12 cellular contexts compared by ENCODE assay signal in the genomic region with DNA sequence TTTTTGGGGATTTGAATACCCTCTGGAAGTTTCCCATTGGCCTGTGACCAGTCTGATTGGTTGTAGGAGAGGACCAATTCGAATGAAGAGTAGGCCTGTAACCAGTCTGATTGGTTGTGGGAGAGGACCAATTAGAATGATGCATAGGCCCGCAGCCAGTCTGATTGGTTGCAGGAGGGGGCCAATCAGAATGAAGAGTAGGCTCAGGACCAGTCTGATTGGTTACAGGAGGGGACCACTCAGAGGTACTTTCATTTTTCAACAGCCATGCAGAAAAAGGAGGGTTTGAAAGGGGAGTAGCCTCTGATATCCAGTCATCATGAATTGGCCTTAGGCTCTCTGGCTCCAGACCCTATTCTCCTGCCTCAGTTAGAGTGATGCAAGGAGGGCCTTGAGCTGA.
DNase-seq lines count a peak whose midpoint lies in the region; ATAC-seq and TF ChIP-seq lines count a peak whose summit lies in the region.
"Had no signal": no experiment of that assay in that cellular context is flagged by ENCODE, and none has a peak within 500 bp of the region (broad histone marks: within the 10 kb centered on the region; RNA-seq: fewer than 3 reads in every experiment).

No MANE protein-coding gene starts in this region.

- no peak overlapping the region for H3K4me3 ChIP-seq in MM.1S (ENCODE audit: low read length)
- H3K4me3 ChIP-seq: stomach had no signal

- H3K4me3 Mint-ChIP-seq in activated naive CD8-positive, alpha-beta T cell treated with anti-CD3 and anti-CD28 coated beads, Interleukin-2, amount 50 U/mL, for 24 hours, result no peak overlapping the region
- no peak overlapping the region for H3K4me3 Mint-ChIP-seq in stimulated activated effector memory CD8-positive, alpha-beta T cell treated with anti-CD3 and anti-CD28 coated beads, Interleukin-12 subunit alpha, Interleukin-12 subunit beta, amount 100 ng/mL, for 72 hours
- H3K4me3 Mint-ChIP-seq: nephron had no signal

- H3F3A ChIP-seq in MM.1S (ENCODE audit: insufficient read depth, low read length), result no peaks in the 10 kb centered on the region

- no peaks in the 10 kb centered on the region for H3K36me3 Mint-ChIP-seq in activated naive CD8-positive, alpha-beta T cell treated with anti-CD3 and anti-CD28 coated beads, Interleukin-2, amount 50 U/mL, for 24 hours (ENCODE audit: low read depth)
- no peaks in the 10 kb centered on the region for H3K36me3 Mint-ChIP-seq in stimulated activated effector memory CD8-positive, alpha-beta T cell treated with anti-CD3 and anti-CD28 coated beads, Interleukin-12 subunit alpha, Interleukin-12 subunit beta, amount 100 ng/mL, for 72 hours

- H3K9me3 Mint-ChIP-seq in activated naive CD8-positive, alpha-beta T cell treated with anti-CD3 and anti-CD28 coated beads, Interleukin-2, amount 50 U/mL, for 24 hours, result no peaks in the 10 kb centered on the region
- no peaks in the 10 kb centered on the region for H3K9me3 Mint-ChIP-seq in stimulated activated effector memory CD8-positive, alpha-beta T cell treated with anti-CD3 and anti-CD28 coated beads, Interleukin-12 subunit alpha, Interleukin-12 subunit beta, amount 100 ng/mL, for 72 hours
- H3K9me3 Mint-ChIP-seq: nephron had no signal

- 0 out of 2 replicates have a peak overlapping the region, but pooled peaks have one; percentile 19 for H2AFZ ChIP-seq in MM.1S (ENCODE audit: low read length)

- no peak for TF ChIP-seq CTCF in MM.1S (IDR thresholded peaks at IDR 0.05; ENCODE audit: low read length)

- intact Hi-C loops in head of caudate nucleus (cut with DNase I), result no loop called here

- no peak overlapping the region for H3K27ac ChIP-seq in MM.1S (ENCODE audit: low read length)
- H3K27ac ChIP-seq: stomach, VCaP had no signal

- peak overlapping the region; percentile 18 for H3K27ac Mint-ChIP-seq in activated naive CD8-positive, alpha-beta T cell treated with anti-CD3 and anti-CD28 coated beads, Interleukin-2, amount 50 U/mL, for 24 hours
- H3K27ac Mint-ChIP-seq in stimulated activated effector memory CD8-positive, alpha-beta T cell treated with anti-CD3 and anti-CD28 coated beads, Interleukin-12 subunit alpha, Interleukin-12 subunit beta, amount 100 ng/mL, for 72 hours, result peak overlapping the region; percentile 40
- H3K27ac Mint-ChIP-seq: nephron had no signal

- H3K9me2 ChIP-seq in MM.1S (replicated peaks; ENCODE audit: insufficient read depth, low read length), result no peaks in the 10 kb centered on the region

- H3K36me3 ChIP-seq in MM.1S (replicated peaks; ENCODE audit: insufficient read depth, low read length), result no peaks in the 10 kb centered on the region
- H3K36me3 ChIP-seq: stomach had no signal

- peak; percentile 39 to 42 for DNase-seq in activated T-cell treated with anti-CD3 and anti-CD28 coated beads, Interleukin-2, amount 50 U/mL, for 48 hours
- DNase-seq in activated T-cell treated with anti-CD3 and anti-CD28 coated beads for 4 hours (no peak), MM.1S (peak; percentile 19), head of caudate nucleus (no peak), T1000 (lab: John Stamatoyannopoulos, UW) (no peak)
- no peak for DNase-seq in activated naive CD8-positive, alpha-beta T cell treated with anti-CD3 and anti-CD28 coated beads, Interleukin-2, amount 50 U/mL, for 24 hours
- no peak for DNase-seq in stimulated activated effector memory CD8-positive, alpha-beta T cell treated with anti-CD3 and anti-CD28 coated beads, Interleukin-12 subunit alpha, Interleukin-12 subunit beta, amount 100 ng/mL, for 72 hours (ENCODE audit: low spot score in 2 of 2)
- DNase-seq: NK-92 treated with Interleukin-12 subunit alpha and Interleukin-12 subunit beta, amount 100 ng/mL, for 24 hours; stomach had no signal

- H4K20me1 ChIP-seq in MM.1S (ENCODE audit: insufficient read depth, low read length), result no peaks in the 10 kb centered on the region

- no peaks in the 10 kb centered on the region for H3K27me3 ChIP-seq in MM.1S (replicated peaks; ENCODE audit: insufficient read depth, low read length)
- H3K27me3 ChIP-seq: stomach had no signal

- 0 out of 2 replicates have a peak overlapping the region, but pooled peaks have one; percentile 12 for H3K4me2 ChIP-seq in MM.1S (ENCODE audit: low read depth, low read length)

- H3K9me3 ChIP-seq in MM.1S (replicated peaks; ENCODE audit: insufficient read depth, low read length), result no peaks in the 10 kb centered on the region
- H3K9me3 ChIP-seq: stomach had no signal

- peaks cover 38% of the 10 kb centered on the region for H3K4me1 Mint-ChIP-seq in activated naive CD8-positive, alpha-beta T cell treated with anti-CD3 and anti-CD28 coated beads, Interleukin-2, amount 50 U/mL, for 24 hours
- H3K4me1 Mint-ChIP-seq in stimulated activated effector memory CD8-positive, alpha-beta T cell treated with anti-CD3 and anti-CD28 coated beads, Interleukin-12 subunit alpha, Interleukin-12 subunit beta, amount 100 ng/mL, for 72 hours, result peaks cover 26% of the 10 kb centered on the region

- no peaks in the 10 kb centered on the region for H3K79me2 ChIP-seq in MM.1S (ENCODE audit: low read length)

- no peak overlapping the region for H3K9ac ChIP-seq in MM.1S (ENCODE audit: low read length)

- no peaks in the 10 kb centered on the region for H3K27me3 Mint-ChIP-seq in activated naive CD8-positive, alpha-beta T cell treated with anti-CD3 and anti-CD28 coated beads, Interleukin-2, amount 50 U/mL, for 24 hours

- no peak for ATAC-seq in activated naive CD8-positive, alpha-beta T cell treated with anti-CD3 and anti-CD28 coated beads, Interleukin-2, amount 50 U/mL, for 24 hours
- ATAC-seq in stimulated activated effector memory CD8-positive, alpha-beta T cell treated with anti-CD3 and anti-CD28 coated beads, Interleukin-12 subunit alpha, Interleukin-12 subunit beta, amount 100 ng/mL, for 72 hours, result no peak
- no peak for ATAC-seq in HG03095 (IDR thresholded peaks at IDR 0.05; ENCODE audit: unreplicated experiment)

- H3K4me1 ChIP-seq in MM.1S (ENCODE audit: low read length), result no peaks in the 10 kb centered on the region

Comparison
In these comparisons a context has a peak if more than half of its experiments do, and no peak if none do; other contexts are left out.
1. DNase-seq: peak in activated T-cell treated with anti-CD3 and anti-CD28 coated beads, Interleukin-2, amount 50 U/mL, for 48 hours (2 of 2) and MM.1S (single experiment); none in activated T-cell treated with anti-CD3 and anti-CD28 coated beads for 4 hours (single experiment), activated naive CD8-positive, alpha-beta T cell treated with anti-CD3 and anti-CD28 coated beads, Interleukin-2, amount 50 U/mL, for 24 hours (single experiment), stimulated activated effector memory CD8-positive, alpha-beta T cell treated with anti-CD3 and anti-CD28 coated beads, Interleukin-12 subunit alpha, Interleukin-12 subunit beta, amount 100 ng/mL, for 72 hours (0 of 2), head of caudate nucleus (0 of 42) and T1000 (single experiment).